Comparison of ENCODE assay signal across 15 cellular contexts in the genomic region with DNA sequence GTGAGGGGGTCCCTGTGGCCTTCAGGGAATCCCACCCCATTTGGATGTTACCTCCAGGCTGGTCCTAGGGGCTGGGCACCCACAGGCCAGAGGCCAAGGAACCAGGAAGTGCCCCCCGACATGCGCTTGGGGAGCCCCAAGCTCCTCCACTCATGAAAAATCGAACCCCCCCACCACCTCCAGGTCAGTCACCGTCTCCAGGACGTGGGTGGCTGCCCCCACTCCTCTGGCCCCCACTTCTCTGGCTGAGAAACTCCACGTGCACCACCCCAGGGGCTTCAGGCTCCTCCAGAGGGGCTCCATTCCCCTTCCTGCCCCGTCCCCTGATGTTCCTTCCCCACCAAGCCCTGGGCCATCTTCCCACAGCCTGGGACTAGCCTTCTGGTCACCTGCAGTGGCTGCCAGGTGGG. TPM values are rescaled to one million over a fixed set of nuclear protein-coding genes. Genes with fewer than 3 reads are reported as not detected.
A peak's percentile ranks its signal among the peaks of the same experiment; 100 is the strongest.
DNase-seq lines count a peak whose midpoint lies in the region; ATAC-seq and TF ChIP-seq lines count a peak whose summit lies in the region.
"Had no signal": no experiment of that assay in that cellular context is flagged by ENCODE, and none has a peak within 500 bp of the region (broad histone marks: within the 10 kb centered on the region; RNA-seq: fewer than 3 reads in every experiment).

No MANE protein-coding gene starts in this region.

- H3K4me2 ChIP-seq in PC-3 (ENCODE audit: low read length) = peak overlapping the region; percentile 10; the same call in 1 of the 2 replicates
- H3K4me2 ChIP-seq: KMS-11 had no signal

- no TSS peak for BruUV-seq in PC-3 (replicated peaks; lab: Mats Ljungman, UMichigan)

- TF ChIP-seq CTCF in PC-3 (conservative IDR thresholded peaks at IDR 0.05; ENCODE audit: low read depth, low read length) = no peak
- TF ChIP-seq CTCF in esophagus muscularis mucosa (IDR thresholded peaks at IDR 0.05) = no peak
- no peak for TF ChIP-seq CTCF in thoracic aorta (IDR thresholded peaks at IDR 0.05)

- WGBS in esophagus muscularis mucosa = 85% methylated on average over 5 of the region's 7 CpGs

- H3K9me3 ChIP-seq in PC-3 (ENCODE audit: low read length) (no peaks in the 10 kb centered on the region), esophagus muscularis mucosa (no peaks in the 10 kb centered on the region), muscle layer of colon (ENCODE audit: low read length) (no peaks in the 10 kb centered on the region), thoracic aorta (no peaks in the 10 kb centered on the region)
- H3K9me3 ChIP-seq: neutrophil had no signal

- no peaks in the 10 kb centered on the region for H3K79me2 ChIP-seq in PC-3 (ENCODE audit: low read length)

- TF ChIP-seq EP300 in esophagus muscularis mucosa (IDR thresholded peaks at IDR 0.05) = no peak

- H3K36me3 ChIP-seq in PC-3 (ENCODE audit: low read depth, low read length) (no peaks in the 10 kb centered on the region), esophagus muscularis mucosa (no peaks in the 10 kb centered on the region), muscle layer of colon (ENCODE audit: insufficient read depth, low read length) (no peaks in the 10 kb centered on the region), thoracic aorta (no peaks in the 10 kb centered on the region)
- H3K36me3 ChIP-seq: neutrophil had no signal

- CTCF ChIA-PET in PC-3 (lab: Charles Lee) = no interaction called here

- H3K4me1 ChIP-seq in PC-3 (ENCODE audit: insufficient read depth, low read length) (peaks cover 20% of the 10 kb centered on the region), esophagus muscularis mucosa (peaks cover 48 to 67% (median 62%) of the 10 kb centered on the region in 4 donors), muscle layer of colon (ENCODE audit: insufficient read depth, low read length) (peaks cover 33% of the 10 kb centered on the region), thoracic aorta (ENCODE audit: control insufficient read depth in 1 of 2, low read depth in 2 of 2) (peaks cover 30 to 64% of the 10 kb centered on the region in 2 donors)

- no peak for DNase-seq in PC-3
- DNase-seq in esophagus muscularis mucosa (ENCODE audit: extremely low spot score) = no peak
- no peak for DNase-seq in thoracic aorta (ENCODE audit: low spot score)
- DNase-seq in NCI-H1105 treated with DMSO at 0.1 percent for 48 hours (lab: John Stamatoyannopoulos, UW) = no peak
- DNase-seq in NCI-H774 (lab: John Stamatoyannopoulos, UW) = no peak
- DNase-seq in DMS53 (lab: John Stamatoyannopoulos, UW) = no peak
- DNase-seq in DMS153 (lab: John Stamatoyannopoulos, UW) = no peak
- DNase-seq: activated naive CD8-positive, alpha-beta T cell treated with anti-CD3 and anti-CD28 coated beads, Interleukin-2, amount 50 U/mL, for 24 hours; CD4-positive, CD25-positive, alpha-beta regulatory T cell; NCI-H1694 had no signal

- POLR2A ChIA-PET in PC-3 (lab: Charles Lee; ENCODE audit: unreplicated experiment) = no interaction called here

- H3K9ac ChIP-seq in PC-3 (ENCODE audit: low read length) = peak overlapping the region; percentile 22; the same call in 1 of the 2 replicates
- H3K9ac ChIP-seq in muscle layer of colon (ENCODE audit: low read length) = no peak overlapping the region
- H3K9ac ChIP-seq: KMS-11 had no signal

- no peaks in the 10 kb centered on the region for H4K20me1 ChIP-seq in PC-3 (ENCODE audit: low read length)

- no peak overlapping the region for H2AFZ ChIP-seq in PC-3 (ENCODE audit: low read length)

- no peaks in the 10 kb centered on the region for H3K9me2 ChIP-seq in PC-3 (replicated peaks; ENCODE audit: low read length)

- intact Hi-C loops in PC-3 (cut with micrococcal nuclease) (no loop called here), esophagus muscularis mucosa (cut with DNase I) (no loop called here)

- TF ChIP-seq POLR2A in esophagus muscularis mucosa (IDR thresholded peaks at IDR 0.05; ENCODE audit: low read depth) = no peak

- H3K27me3 ChIP-seq in PC-3 (ENCODE audit: low read length) (no peaks in the 10 kb centered on the region), esophagus muscularis mucosa (no peaks in the 10 kb centered on the region), muscle layer of colon (ENCODE audit: control insufficient read depth in 1 of 2, insufficient read depth in 2 of 2, low read length in 2 of 2) (no peaks in the 10 kb centered on the region), thoracic aorta (replicated peaks; ENCODE audit: insufficient read depth) (no peaks in the 10 kb centered on the region)

- H3F3A ChIP-seq in PC-3 (ENCODE audit: low read length, unreplicated experiment) = no peaks in the 10 kb centered on the region

- no peak overlapping the region for H3K4me3 ChIP-seq in PC-3 (ENCODE audit: low read length)
- H3K4me3 ChIP-seq in esophagus muscularis mucosa = no peak overlapping the region
- H3K4me3 ChIP-seq in muscle layer of colon (ENCODE audit: low read depth in 1 of 2, low read length in 2 of 2) = no peak overlapping the region
- no peak overlapping the region for H3K4me3 ChIP-seq in thoracic aorta

- H3K27ac ChIP-seq in PC-3 (ENCODE audit: low read length) (peak overlapping the region; percentile 57), esophagus muscularis mucosa (replicated peaks in 1 of 4) (peak overlapping the region; percentile 80 to 84 (median 83)), muscle layer of colon (ENCODE audit: low read depth, low read length) (peak overlapping the region; percentile 7), thoracic aorta (peak overlapping the region; percentile 98 to 99)
- H3K27ac ChIP-seq: KMS-11, neutrophil, VCaP had no signal

- ATAC-seq in PC-3 (no peak), thoracic aorta (ENCODE audit: insufficient number of reproducible peaks, low FRiP score, low read depth) (no peak)
- ATAC-seq: activated naive CD8-positive, alpha-beta T cell treated with anti-CD3 and anti-CD28 coated beads, Interleukin-2, amount 50 U/mL, for 24 hours; stimulated activated effector memory CD8-positive, alpha-beta T cell treated with anti-CD3 and anti-CD28 coated beads, Interleukin-12 subunit alpha, Interleukin-12 subunit beta, amount 100 ng/mL, for 72 hours had no signal

RNA-seq across cellular contexts. Expression of a gene that starts 30.5 kb away (rescaled TPM):
- total RNA-seq in PC-3 (2014; rRNA removed) = 19.6 and 28.2 TPM in 2 replicates
- total RNA-seq in esophagus muscularis mucosa = 10 to 100 TPM; 15.8 to 21.6 (median 18.7) TPM
- total RNA-seq in thoracic aorta = 10 to 100 TPM; 70.8 to 87.3 TPM

Comparison
In these comparisons a context has a peak if more than half of its experiments do, and no peak if none do; other contexts are left out.
1. H3K27ac ChIP-seq: peak in every context shown above with its lines; median percentile 98 in thoracic aorta; 83 in esophagus muscularis mucosa; 57 in PC-3; 7 in muscle layer of colon.